ENCODE assay signal across 26 cellular contexts in the genomic region with DNA sequence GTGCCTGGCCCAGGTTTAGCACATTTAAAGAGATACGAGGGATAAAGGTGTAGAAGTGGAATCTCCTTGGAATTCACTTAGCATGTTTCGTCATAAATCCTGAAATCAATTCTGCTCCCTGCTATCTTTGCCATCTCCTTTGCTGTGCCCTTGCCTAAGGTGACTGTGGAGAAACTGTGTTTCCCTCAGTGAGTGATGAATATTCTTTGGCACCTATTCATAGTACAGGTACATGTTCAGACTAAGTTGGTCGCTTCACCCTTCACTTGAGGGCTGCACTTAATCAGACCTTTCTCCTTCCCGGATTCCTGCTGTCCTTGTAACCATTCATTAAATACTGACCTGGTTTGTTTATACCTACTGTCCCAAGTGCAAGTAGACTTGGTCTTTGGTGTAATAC.
"Had no signal": no experiment of that assay in that cellular context is flagged by ENCODE, and none has a peak within 500 bp of the region (broad histone marks: within the 10 kb centered on the region; RNA-seq: fewer than 3 reads in every experiment).

No MANE protein-coding gene starts in this region.

- H3K27me3 ChIP-seq: SJSA1 had no signal

- H3K4me1 Mint-ChIP-seq: activated T-helper 17 cell treated with anti-CD3 and anti-CD28 coated beads, Interleukin-2, amount 50 U/mL, for 72 hours had no signal

- DNase-seq: activated B cell treated with CpG ODN at 0.5 μM for 24 hours; activated CD4-positive, alpha-beta memory T cell treated with anti-CD3 and anti-CD28 coated beads for 36 hours; activated CD4-positive, alpha-beta T cell treated with anti-CD3 and anti-CD28 coated beads, Interleukin-2, amount 10 ng/mL, durations not matched to agents 7 days and 5 days; activated CD8-positive, alpha-beta memory T cell treated with anti-CD3 and anti-CD28 coated beads for 24 hours; activated gamma-delta T cell; activated naive CD4-positive, alpha-beta T cell treated with anti-CD3 and anti-CD28 coated beads, Interleukin-2, amount 10 ng/mL, durations not matched to agents 7 days and 5 days; activated naive CD8-positive, alpha-beta T cell treated with anti-CD3 and anti-CD28 coated beads for 36 hours; activated T-cell treated with anti-CD3 and anti-CD28 coated beads for 4 hours; activated T-cell treated with anti-CD3 and anti-CD28 coated beads, Interleukin-2, amount 50 U/mL, for 48 hours; NCI-H1092; NCI-H1417 treated with DMSO at 0.1 percent for 48 hours; NCI-H1694; NCI-H2029; NCI-H2107; NCI-H2171 treated with DMSO at 0.1 percent for 48 hours; NCI-H226; NCI-H526 treated with DMSO at 0.1 percent for 48 hours; NCI-H82; OCI-M1; Right ventricle myocardium superior; RPMI8226 had no signal

- H3K4me3 Mint-ChIP-seq: activated B cell treated with CpG ODN at 0.5 μM for 24 hours; activated CD4-positive, alpha-beta memory T cell treated with anti-CD3 and anti-CD28 coated beads for 36 hours; activated CD4-positive, alpha-beta T cell treated with anti-CD3 and anti-CD28 coated beads, Interleukin-2, amount 10 ng/mL, durations not matched to agents 7 days and 5 days; activated naive CD4-positive, alpha-beta T cell treated with anti-CD3 and anti-CD28 coated beads, Interleukin-2, amount 10 ng/mL, durations not matched to agents 7 days and 5 days; activated naive CD8-positive, alpha-beta T cell treated with anti-CD3 and anti-CD28 coated beads for 36 hours; activated T-helper 17 cell treated with anti-CD3 and anti-CD28 coated beads, Interleukin-2, amount 50 U/mL, for 72 hours; T-helper 1 cell treated with Interleukin-12 subunit alpha and Interleukin-12 subunit beta and Interleukin-4 antibody, amounts not matched to agents 30 μg/mL and 1 μg/mL, for 36 hours had no signal

- H3K27ac Mint-ChIP-seq: activated B cell treated with CpG ODN at 0.5 μM for 24 hours; activated CD4-positive, alpha-beta memory T cell treated with anti-CD3 and anti-CD28 coated beads for 36 hours; activated CD4-positive, alpha-beta T cell treated with anti-CD3 and anti-CD28 coated beads, Interleukin-2, amount 10 ng/mL, durations not matched to agents 7 days and 5 days; activated naive CD4-positive, alpha-beta T cell treated with anti-CD3 and anti-CD28 coated beads, Interleukin-2, amount 10 ng/mL, durations not matched to agents 7 days and 5 days; activated naive CD8-positive, alpha-beta T cell treated with anti-CD3 and anti-CD28 coated beads for 36 hours; activated T-helper 17 cell treated with anti-CD3 and anti-CD28 coated beads, Interleukin-2, amount 50 U/mL, for 72 hours; T-helper 1 cell treated with Interleukin-12 subunit alpha and Interleukin-12 subunit beta and Interleukin-4 antibody, amounts not matched to agents 30 μg/mL and 1 μg/mL, for 36 hours had no signal

- ATAC-seq: activated T-helper 17 cell treated with anti-CD3 and anti-CD28 coated beads, Interleukin-2, amount 50 U/mL, for 72 hours; Panc1 had no signal

- H3K4me3 ChIP-seq: SJSA1 had no signal

- H3K9me3 ChIP-seq: SJSA1 had no signal

- H3K4me2 ChIP-seq: KMS-11 had no signal

- H3K9ac ChIP-seq: KMS-11 had no signal

- H3K27ac ChIP-seq: KMS-11 had no signal

- H3K27me3 Mint-ChIP-seq: activated B cell treated with CpG ODN at 0.5 μM for 24 hours; activated CD4-positive, alpha-beta memory T cell treated with anti-CD3 and anti-CD28 coated beads for 36 hours; activated CD4-positive, alpha-beta T cell treated with anti-CD3 and anti-CD28 coated beads, Interleukin-2, amount 10 ng/mL, durations not matched to agents 7 days and 5 days; activated naive CD4-positive, alpha-beta T cell treated with anti-CD3 and anti-CD28 coated beads, Interleukin-2, amount 10 ng/mL, durations not matched to agents 7 days and 5 days; activated naive CD8-positive, alpha-beta T cell treated with anti-CD3 and anti-CD28 coated beads for 36 hours; activated T-helper 17 cell treated with anti-CD3 and anti-CD28 coated beads, Interleukin-2, amount 50 U/mL, for 72 hours had no signal

- H3K9me3 Mint-ChIP-seq: activated B cell treated with CpG ODN at 0.5 μM for 24 hours; activated CD4-positive, alpha-beta memory T cell treated with anti-CD3 and anti-CD28 coated beads for 36 hours; activated CD4-positive, alpha-beta T cell treated with anti-CD3 and anti-CD28 coated beads, Interleukin-2, amount 10 ng/mL, durations not matched to agents 7 days and 5 days; activated naive CD4-positive, alpha-beta T cell treated with anti-CD3 and anti-CD28 coated beads, Interleukin-2, amount 10 ng/mL, durations not matched to agents 7 days and 5 days; activated naive CD8-positive, alpha-beta T cell treated with anti-CD3 and anti-CD28 coated beads for 36 hours; activated T-helper 17 cell treated with anti-CD3 and anti-CD28 coated beads, Interleukin-2, amount 50 U/mL, for 72 hours; T-helper 1 cell treated with Interleukin-12 subunit alpha and Interleukin-12 subunit beta and Interleukin-4 antibody, amounts not matched to agents 30 μg/mL and 1 μg/mL, for 36 hours had no signal
